In genomic region chr11:95014184-95014821, GRCh38 we compare ENCODE assay signal across 32 cellular contexts. TPM values are rescaled to one million over a fixed set of nuclear protein-coding genes. Genes with fewer than 3 reads are reported as not detected.
"Had no signal": no experiment of that assay in that cellular context is flagged by ENCODE, and none has a peak within 500 bp of the region (broad histone marks: within the 10 kb centered on the region; RNA-seq: fewer than 3 reads in every experiment).

No MANE protein-coding gene starts in this region.

- H3K27me3 ChIP-seq: cardiac muscle cell, MG63, Peyer's patch, SJSA1 had no signal

- H3K27ac ChIP-seq: cardiac muscle cell, Peyer's patch, SJSA1 had no signal

- H3K4me1 ChIP-seq: Peyer's patch, SJSA1 had no signal

- H3K36me3 ChIP-seq: cardiac muscle cell, MG63, Peyer's patch, SJSA1 had no signal

- H3K9ac ChIP-seq: SK-N-SH had no signal

- FAIRE-seq: colon, TTC549 had no signal

- DNase-seq: activated CD4-positive, alpha-beta memory T cell treated with anti-CD3 and anti-CD28 coated beads, Interleukin-2, amount 10 ng/mL, durations not matched to agents 7 days and 5 days; activated CD4-positive, alpha-beta T cell treated with anti-CD3 and anti-CD28 coated beads for 36 hours; activated CD4-positive, alpha-beta T cell treated with anti-CD3 and anti-CD28 coated beads, Interleukin-2, amount 50 U/mL, for 1 hour; activated CD8-positive, alpha-beta memory T cell treated with anti-CD3 and anti-CD28 coated beads for 24 hours; activated CD8-positive, alpha-beta memory T cell treated with anti-CD3 and anti-CD28 coated beads, Interleukin-2, amount 10 ng/mL, durations not matched to agents 7 days and 5 days; activated CD8-positive, alpha-beta memory T cell treated with anti-CD3 and anti-CD28 coated beads, Interleukin-2, amount 50 U/mL, for 48 hours; activated effector memory CD4-positive, alpha-beta T cell treated with Interleukin-2 at 50 U/mL for 16 hours; activated naive CD4-positive, alpha-beta T cell treated with anti-CD3 and anti-CD28 coated beads, Interleukin-2, amount 10 ng/mL, durations not matched to agents 7 days and 5 days; activated naive CD8-positive, alpha-beta T cell treated with anti-CD3 and anti-CD28 coated beads, Interleukin-2, amount 50 U/mL, for 24 hours; activated T-cell treated with anti-CD3 and anti-CD28 coated beads, Interleukin-2, amount 50 U/mL, for 48 hours; aorta; Kasumi-1; MG63; NCI-H1048; NCI-H1105 treated with DMSO at 0.1 percent for 48 hours; NCI-H1436; NCI-H1694; NCI-H1930; NCI-H2081 treated with DMSO at 0.1 percent for 48 hours; NCI-H226; NCI-H524 treated with DMSO at 0.1 percent for 48 hours; Peyer's patch; RPMI8226; SHP77 treated with DMSO at 0.1 percent for 48 hours; SK-N-SH had no signal

- ATAC-seq: activated CD4-positive, alpha-beta T cell treated with anti-CD3 and anti-CD28 coated beads for 36 hours; activated CD4-positive, CD25-positive, alpha-beta regulatory T cell treated with anti-CD3 and anti-CD28 coated beads, Interleukin-2, amount 50 U/mL, for 24 hours; activated CD8-positive, alpha-beta memory T cell treated with anti-CD3 and anti-CD28 coated beads, Interleukin-2, amount 10 ng/mL, durations not matched to agents 7 days and 5 days; activated naive CD8-positive, alpha-beta T cell treated with anti-CD3 and anti-CD28 coated beads, Interleukin-2, amount 50 U/mL, for 24 hours; WTC11 had no signal

- H3K9me3 ChIP-seq: MG63, Peyer's patch, SJSA1, SK-N-SH had no signal

- H3K4me3 ChIP-seq: cardiac muscle cell, MG63, Peyer's patch, SJSA1 had no signal

- H3K4me2 ChIP-seq: SK-N-SH had no signal

RNA-seq across cellular contexts. Expression of gene KDM4E, which starts 10.8 kb away (rescaled TPM):
- total RNA-seq: activated CD4-positive, alpha-beta memory T cell treated with anti-CD3 and anti-CD28 coated beads, Interleukin-2, amount 10 ng/mL, durations not matched to agents 7 days and 5 days; activated CD4-positive, alpha-beta T cell treated with anti-CD3 and anti-CD28 coated beads for 36 hours; activated CD8-positive, alpha-beta memory T cell treated with anti-CD3 and anti-CD28 coated beads, Interleukin-2, amount 10 ng/mL, durations not matched to agents 7 days and 5 days; aorta; cardiac muscle cell; NCI-H460; Peyer's patch; SJSA1; WTC11 had no signal
- polyA plus RNA-seq: aorta, cardiac muscle cell had no signal

RNA-seq across cellular contexts. Expression of gene KDM4F, which starts 34.9 kb away (rescaled TPM):
- total RNA-seq: activated CD4-positive, alpha-beta memory T cell treated with anti-CD3 and anti-CD28 coated beads, Interleukin-2, amount 10 ng/mL, durations not matched to agents 7 days and 5 days; activated CD4-positive, alpha-beta T cell treated with anti-CD3 and anti-CD28 coated beads for 36 hours; activated CD8-positive, alpha-beta memory T cell treated with anti-CD3 and anti-CD28 coated beads, Interleukin-2, amount 10 ng/mL, durations not matched to agents 7 days and 5 days; aorta; cardiac muscle cell; NCI-H460; Peyer's patch; SJSA1; WTC11 had no signal
- polyA plus RNA-seq: aorta, cardiac muscle cell, SK-N-SH had no signal
